Comparison of ENCODE assay signal across 22 cellular contexts in the genomic region with DNA sequence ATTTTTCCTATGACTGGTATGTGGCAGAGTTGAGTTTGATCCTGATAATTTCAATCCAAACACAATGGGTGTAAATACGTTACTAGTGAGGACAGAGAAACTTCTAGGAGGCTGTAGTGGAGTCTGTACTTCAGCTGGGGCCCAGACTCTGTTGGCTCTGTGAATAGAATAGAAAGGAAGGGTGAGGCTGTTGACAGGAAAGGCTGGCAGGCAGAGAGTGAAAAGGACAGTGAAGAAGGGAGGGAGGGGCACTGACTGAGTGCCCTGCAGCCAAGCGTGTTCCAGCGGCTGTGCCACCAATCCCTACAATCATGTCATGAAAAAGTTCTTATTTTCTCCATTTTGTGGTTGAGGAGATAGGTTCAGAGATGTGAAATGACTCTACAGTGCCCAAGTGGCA.
A peak's percentile ranks its signal among the peaks of the same experiment; 100 is the strongest.
DNase-seq lines count a peak whose midpoint lies in the region; ATAC-seq lines count a peak whose summit lies in the region.
"Had no signal": no experiment of that assay in that cellular context is flagged by ENCODE, and none has a peak within 500 bp of the region (broad histone marks: within the 10 kb centered on the region; RNA-seq: fewer than 3 reads in every experiment).

No MANE protein-coding gene starts in this region.

- no peaks in the 10 kb centered on the region for H3K9me3 ChIP-seq in esophagus (ENCODE audit: control insufficient read depth in 2 of 2, insufficient read depth in 1 of 2, low read depth in 1 of 2, low read length in 1 of 2)

- peak in 6 of 49 donors; percentile 11 to 39 (median 28) for DNase-seq in substantia nigra (lab: John Stamatoyannopoulos, UW)
- no peak for DNase-seq in activated CD4-positive, alpha-beta T cell treated with anti-CD3 and anti-CD28 coated beads for 48 hours
- no peak for DNase-seq in activated T-cell treated with anti-CD3 and anti-CD28 coated beads, Interleukin-2, amount 50 U/mL, for 24 hours
- DNase-seq: activated B cell treated with CpG ODN at 0.5 μM for 24 hours; activated CD8-positive, alpha-beta T cell treated with anti-CD3 and anti-CD28 coated beads for 36 hours; activated T-cell treated with anti-CD3 and anti-CD28 coated beads, Interleukin-2, amount 50 U/mL, for 4 hours; AML-193; COR-L47; foreskin fibroblast; Kasumi-1; NCI-H1092 treated with DMSO at 0.1 percent for 48 hours; NCI-H524; SIG-M5; stimulated activated CD4-positive, alpha-beta T cell treated with anti-CD3 and anti-CD28 coated beads, Interleukin-1b, Interleukin-23, amount 100 ng/mL, for 48 hours; stimulated activated naive CD4-positive, alpha-beta T cell; T-helper 17 cell had no signal

- H3K36me3 Mint-ChIP-seq in activated T-cell treated with anti-CD3 and anti-CD28 coated beads, Interleukin-2, amount 50 U/mL, for 24 hours (ENCODE audit: low read depth), result peaks cover 1% of the 10 kb centered on the region

- H3K27ac ChIP-seq in angular gyrus (ENCODE audit: low read depth, low read length), result peak overlapping the region; percentile 33
- peak overlapping the region; percentile 23 to 56 for H3K27ac ChIP-seq in esophagus (ENCODE audit: low read depth in 2 of 2, low read length in 1 of 2)
- peak overlapping the region; percentile 42 for H3K27ac ChIP-seq in layer of hippocampus (ENCODE audit: low read depth, low read length)
- H3K27ac ChIP-seq in substantia nigra (ENCODE audit: low read depth, low read length, poor library complexity, severe bottlenecking), result peak overlapping the region; percentile 37

- no peaks in the 10 kb centered on the region for H3K27me3 Mint-ChIP-seq in activated T-cell treated with anti-CD3 and anti-CD28 coated beads, Interleukin-2, amount 50 U/mL, for 24 hours
- H3K27me3 Mint-ChIP-seq: activated B cell treated with CpG ODN at 0.5 μM for 24 hours; activated CD8-positive, alpha-beta T cell treated with anti-CD3 and anti-CD28 coated beads for 36 hours; activated naive CD4-positive, alpha-beta T cell treated with anti-CD3 and anti-CD28 coated beads, Interleukin-2, amount 50 U/mL, for 24 hours; T-helper 17 cell had no signal

- H3K4me1 Mint-ChIP-seq in activated T-cell treated with anti-CD3 and anti-CD28 coated beads, Interleukin-2, amount 50 U/mL, for 24 hours (ENCODE audit: low read depth), result peaks cover 11% of the 10 kb centered on the region

- H3K27ac Mint-ChIP-seq in activated T-cell treated with anti-CD3 and anti-CD28 coated beads, Interleukin-2, amount 50 U/mL, for 24 hours, result no peak overlapping the region
- H3K27ac Mint-ChIP-seq: activated B cell treated with CpG ODN at 0.5 μM for 24 hours; activated CD8-positive, alpha-beta T cell treated with anti-CD3 and anti-CD28 coated beads for 36 hours; activated naive CD4-positive, alpha-beta T cell treated with anti-CD3 and anti-CD28 coated beads, Interleukin-2, amount 50 U/mL, for 24 hours; T-helper 17 cell had no signal

- no peak overlapping the region for H3K4me3 Mint-ChIP-seq in activated T-cell treated with anti-CD3 and anti-CD28 coated beads, Interleukin-2, amount 50 U/mL, for 24 hours
- H3K4me3 Mint-ChIP-seq: activated B cell treated with CpG ODN at 0.5 μM for 24 hours; activated CD8-positive, alpha-beta T cell treated with anti-CD3 and anti-CD28 coated beads for 36 hours; activated naive CD4-positive, alpha-beta T cell treated with anti-CD3 and anti-CD28 coated beads, Interleukin-2, amount 50 U/mL, for 24 hours; activated T-cell treated with anti-CD3 and anti-CD28 coated beads, Interleukin-2, amount 50 U/mL, for 4 hours; T-helper 17 cell had no signal

- 48 to 70% methylated on average over 3 of the region's 3 CpGs for WGBS in esophagus, 2 donors

- no peak for ATAC-seq in GM19328 (IDR thresholded peaks at IDR 0.05; ENCODE audit: unreplicated experiment)
- no peak for ATAC-seq in GM19397 (IDR thresholded peaks at IDR 0.05; ENCODE audit: unreplicated experiment)
- ATAC-seq: activated CD8-positive, alpha-beta T cell treated with anti-CD3 and anti-CD28 coated beads for 36 hours; activated T-cell treated with anti-CD3 and anti-CD28 coated beads, Interleukin-2, amount 50 U/mL, for 4 hours; T-helper 17 cell had no signal

- H3K36me3 ChIP-seq in esophagus (ENCODE audit: control insufficient read depth in 2 of 2, insufficient read depth in 2 of 2, low read length in 1 of 2), result no peaks in the 10 kb centered on the region

- H3K4me3 ChIP-seq in esophagus (ENCODE audit: low read depth in 1 of 2, low read length in 2 of 2), result no peak overlapping the region

- no peaks in the 10 kb centered on the region for H3K9me3 Mint-ChIP-seq in activated T-cell treated with anti-CD3 and anti-CD28 coated beads, Interleukin-2, amount 50 U/mL, for 24 hours
- H3K9me3 Mint-ChIP-seq: activated B cell treated with CpG ODN at 0.5 μM for 24 hours; activated CD8-positive, alpha-beta T cell treated with anti-CD3 and anti-CD28 coated beads for 36 hours; activated naive CD4-positive, alpha-beta T cell treated with anti-CD3 and anti-CD28 coated beads, Interleukin-2, amount 50 U/mL, for 24 hours; activated T-cell treated with anti-CD3 and anti-CD28 coated beads, Interleukin-2, amount 50 U/mL, for 4 hours had no signal

- H3K27me3 ChIP-seq in esophagus (ENCODE audit: control insufficient read depth in 1 of 2, insufficient read depth in 2 of 2, low read length in 2 of 2) (no peaks in the 10 kb centered on the region), layer of hippocampus (ENCODE audit: control insufficient read depth, insufficient read depth, low read length) (no peaks in the 10 kb centered on the region)

- H3K4me1 ChIP-seq in esophagus (ENCODE audit: control insufficient read depth in 2 of 2, insufficient read depth in 2 of 2, low read length in 1 of 2), result peaks cover 0 to 13% of the 10 kb centered on the region in 2 donors
